ENCODE assay signal across 19 cellular contexts in genomic region chr11:98561877-98562395, GRCh38.
DNase-seq lines count a peak whose midpoint lies in the region; ATAC-seq, FAIRE-seq and TF ChIP-seq lines count a peak whose summit lies in the region.
"Had no signal": no experiment of that assay in that cellular context is flagged by ENCODE, and none has a peak within 500 bp of the region (broad histone marks: within the 10 kb centered on the region; RNA-seq: fewer than 3 reads in every experiment).

No MANE protein-coding gene starts in this region.

- peak; percentile 13 for DNase-seq in HS-5 (ENCODE audit: low read depth)
- DNase-seq in RWPE2 (ENCODE audit: low spot score): no peak
- DNase-seq in choroid plexus epithelial cell (ENCODE audit: low read depth): peak; percentile 3
- DNase-seq in small intestine: no peak
- DNase-seq in activated T-helper 1 cell treated with anti-CD3 and anti-CD28 coated beads, Interleukin-12 subunit alpha, Interleukin-12 subunit beta, Interleukin-2, Interleukin-4 antibody, amounts not matched to agents 30 ng/mL and 10 ng/mL and 1 ng/mL, durations not matched to agents 14 hours and 24 hours and 36 hours (ENCODE audit: low spot score): no peak
- DNase-seq in foreskin melanocyte: no peak
- DNase-seq: CD8-positive, alpha-beta T cell; Kasumi-1; MG63; NCI-H1930; NCI-H446; Peyer's patch; SK-N-SH; SW 1271 had no signal

- H3K4me1 Mint-ChIP-seq in activated T-helper 1 cell treated with anti-CD3 and anti-CD28 coated beads, Interleukin-12 subunit alpha, Interleukin-12 subunit beta, Interleukin-2, Interleukin-4 antibody, amounts not matched to agents 30 ng/mL and 10 ng/mL and 1 ng/mL, durations not matched to agents 14 hours and 24 hours and 36 hours (ENCODE audit: low read depth): no peaks in the 10 kb centered on the region
- H3K4me1 Mint-ChIP-seq: B cell had no signal

- peak; percentile 19 for FAIRE-seq in small intestine (lab: Jason Lieb, UNC)
- FAIRE-seq: GM18507, H54 had no signal

- H3K4me3 ChIP-seq in RWPE2 (ENCODE audit: severe bottlenecking) (no peak overlapping the region), choroid plexus epithelial cell (ENCODE audit: low read depth, low read length) (no peak overlapping the region), small intestine (ENCODE audit: low read depth in 1 of 2, low read length in 2 of 2) (no peak overlapping the region)
- H3K4me3 ChIP-seq: MG63, Peyer's patch had no signal

- no peak overlapping the region for H3K4me3 Mint-ChIP-seq in activated T-helper 1 cell treated with anti-CD3 and anti-CD28 coated beads, Interleukin-12 subunit alpha, Interleukin-12 subunit beta, Interleukin-2, Interleukin-4 antibody, amounts not matched to agents 30 ng/mL and 10 ng/mL and 1 ng/mL, durations not matched to agents 14 hours and 24 hours and 36 hours
- H3K4me3 Mint-ChIP-seq: B cell; CD8-positive, alpha-beta T cell had no signal

- H3K27ac ChIP-seq in RWPE2 (ENCODE audit: poor library complexity, severe bottlenecking) (no peak overlapping the region), small intestine (ENCODE audit: low read depth in 1 of 2, low read length in 1 of 2) (no peak overlapping the region)
- H3K27ac ChIP-seq: C4-2B, Peyer's patch had no signal

- peaks cover 6% of the 10 kb centered on the region for H3K9me3 Mint-ChIP-seq in activated T-helper 1 cell treated with anti-CD3 and anti-CD28 coated beads, Interleukin-12 subunit alpha, Interleukin-12 subunit beta, Interleukin-2, Interleukin-4 antibody, amounts not matched to agents 30 ng/mL and 10 ng/mL and 1 ng/mL, durations not matched to agents 14 hours and 24 hours and 36 hours

- H3K36me3 Mint-ChIP-seq in activated T-helper 1 cell treated with anti-CD3 and anti-CD28 coated beads, Interleukin-12 subunit alpha, Interleukin-12 subunit beta, Interleukin-2, Interleukin-4 antibody, amounts not matched to agents 30 ng/mL and 10 ng/mL and 1 ng/mL, durations not matched to agents 14 hours and 24 hours and 36 hours (ENCODE audit: low read depth): no peaks in the 10 kb centered on the region
- H3K36me3 Mint-ChIP-seq: CD8-positive, alpha-beta T cell had no signal

- H3K27ac Mint-ChIP-seq in activated T-helper 1 cell treated with anti-CD3 and anti-CD28 coated beads, Interleukin-12 subunit alpha, Interleukin-12 subunit beta, Interleukin-2, Interleukin-4 antibody, amounts not matched to agents 30 ng/mL and 10 ng/mL and 1 ng/mL, durations not matched to agents 14 hours and 24 hours and 36 hours: no peak overlapping the region
- H3K27ac Mint-ChIP-seq: B cell; CD8-positive, alpha-beta T cell had no signal

- H3K36me3 ChIP-seq in RWPE2 (ENCODE audit: low read depth) (no peaks in the 10 kb centered on the region), small intestine (ENCODE audit: control insufficient read depth in 2 of 2, insufficient read depth in 2 of 2, low read length in 2 of 2) (no peaks in the 10 kb centered on the region)
- H3K36me3 ChIP-seq: MG63, Peyer's patch had no signal

- peaks cover 16% of the 10 kb centered on the region for H3K4me1 ChIP-seq in RWPE2 (ENCODE audit: insufficient read depth, poor library complexity, severe bottlenecking)
- H3K4me1 ChIP-seq in small intestine (ENCODE audit: control insufficient read depth in 2 of 2, insufficient read depth in 1 of 2, low read depth in 1 of 2, low read length in 1 of 2): no peaks in the 10 kb centered on the region
- H3K4me1 ChIP-seq: Peyer's patch had no signal

- TF ChIP-seq CTCF in RWPE2 (IDR thresholded peaks at IDR 0.05; ENCODE audit: poor library complexity, severe bottlenecking): no peak
- TF ChIP-seq CTCF in choroid plexus epithelial cell (conservative IDR thresholded peaks at IDR 0.05; ENCODE audit: low read depth, low read length): no peak

- intact Hi-C loops in activated T-helper 1 cell treated with anti-CD3 and anti-CD28 coated beads, Interleukin-12 subunit alpha, Interleukin-12 subunit beta, Interleukin-2, Interleukin-4 antibody, amounts not matched to agents 30 ng/mL and 10 ng/mL and 1 ng/mL, durations not matched to agents 14 hours and 24 hours and 36 hours (cut with micrococcal nuclease): no loop called here

- no peaks in the 10 kb centered on the region for H3K27me3 ChIP-seq in RWPE2 (ENCODE audit: insufficient read depth, poor library complexity, severe bottlenecking)
- no peaks in the 10 kb centered on the region for H3K27me3 ChIP-seq in small intestine (ENCODE audit: control insufficient read depth in 2 of 2, insufficient read depth in 2 of 2, low read length in 2 of 2)
- H3K27me3 ChIP-seq: MG63, Peyer's patch had no signal

- ATAC-seq in RWPE2 (ENCODE audit: low read depth) (peak; percentile 68; the same call in 1 of the 3 replicates), GM21390 (IDR thresholded peaks at IDR 0.05; ENCODE audit: unreplicated experiment) (no peak)
- ATAC-seq: CD8-positive, alpha-beta T cell had no signal

- H3K9me3 ChIP-seq in RWPE2 (ENCODE audit: severe bottlenecking) (no peaks in the 10 kb centered on the region), small intestine (ENCODE audit: control insufficient read depth, low read depth) (no peaks in the 10 kb centered on the region)
- H3K9me3 ChIP-seq: MG63, Peyer's patch, SK-N-SH had no signal

- H3K27me3 Mint-ChIP-seq in activated T-helper 1 cell treated with anti-CD3 and anti-CD28 coated beads, Interleukin-12 subunit alpha, Interleukin-12 subunit beta, Interleukin-2, Interleukin-4 antibody, amounts not matched to agents 30 ng/mL and 10 ng/mL and 1 ng/mL, durations not matched to agents 14 hours and 24 hours and 36 hours (ENCODE audit: insufficient read depth): no peaks in the 10 kb centered on the region
- H3K27me3 Mint-ChIP-seq: B cell had no signal

Comparison
In these comparisons a context has a peak if more than half of its experiments do, and no peak if none do; other contexts are left out.
1. DNase-seq: peak in HS-5 (single experiment) and choroid plexus epithelial cell (single experiment); none in RWPE2 (single experiment), small intestine (single experiment), activated T-helper 1 cell treated with anti-CD3 and anti-CD28 coated beads, Interleukin-12 subunit alpha, Interleukin-12 subunit beta, Interleukin-2, Interleukin-4 antibody, amounts not matched to agents 30 ng/mL and 10 ng/mL and 1 ng/mL, durations not matched to agents 14 hours and 24 hours and 36 hours (single experiment) and foreskin melanocyte (single experiment).